In genomic region chr15:101043911-101044624, GRCh38 we compare ENCODE assay signal across 1 cellular context.
TF ChIP-seq lines count a peak whose summit lies in the region.

No MANE protein-coding gene starts in this region.

TF ChIP-seq in H1, 55 proteins besides CTCF, POLR2A, EP300 and RAD21:
- TF ChIP-seq, protein P1, sequence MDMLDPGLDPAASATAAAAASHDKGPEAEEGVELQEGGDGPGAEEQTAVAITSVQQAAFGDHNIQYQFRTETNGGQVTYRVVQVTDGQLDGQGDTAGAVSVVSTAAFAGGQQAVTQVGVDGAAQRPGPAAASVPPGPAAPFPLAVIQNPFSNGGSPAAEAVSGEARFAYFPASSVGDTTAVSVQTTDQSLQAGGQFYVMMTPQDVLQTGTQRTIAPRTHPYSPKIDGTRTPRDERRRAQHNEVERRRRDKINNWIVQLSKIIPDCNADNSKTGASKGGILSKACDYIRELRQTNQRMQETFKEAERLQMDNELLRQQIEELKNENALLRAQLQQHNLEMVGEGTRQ (IDR thresholded peaks at IDR 0.05; ENCODE audit: low read length) = no peak
- TF ChIP-seq NANOG (IDR thresholded peaks at IDR 0.05; ENCODE audit: insufficient read depth, low read depth, low read length, poor library complexity, severe bottlenecking) = no peak
- no peak for TF ChIP-seq RXRA (IDR thresholded peaks at IDR 0.05; ENCODE audit: insufficient read depth, low read depth, low read length)
- TF ChIP-seq RFX5 (IDR thresholded peaks at IDR 0.05; ENCODE audit: borderline replicate concordance, low read depth, low read length) = no peak
- TF ChIP-seq MAFK (IDR thresholded peaks at IDR 0.05; ENCODE audit: low read depth, low read length) = no peak
- no peak for TF ChIP-seq CHD1 (IDR thresholded peaks at IDR 0.05; ENCODE audit: low read depth, low read length)
- TF ChIP-seq CBX5 (IDR thresholded peaks at IDR 0.05; ENCODE audit: low read depth, low read length) = no peak
- TF ChIP-seq CTBP2 (IDR thresholded peaks at IDR 0.05; ENCODE audit: borderline replicate concordance, insufficient read depth, insufficient read length, low read length) = no peak
- TF ChIP-seq ZNF274 (IDR thresholded peaks at IDR 0.05; ENCODE audit: borderline replicate concordance, extremely low read depth, low read length) = no peak
- no peak for TF ChIP-seq POU5F1 (IDR thresholded peaks at IDR 0.05; ENCODE audit: low read depth, low read length)
- no peak for TF ChIP-seq PHF8 (conservative IDR thresholded peaks at IDR 0.05; ENCODE audit: low read depth, low read length)
- no peak for TF ChIP-seq SUZ12 (IDR thresholded peaks at IDR 0.05; ENCODE audit: low read length)
- no peak for TF ChIP-seq RNF2 (IDR thresholded peaks at IDR 0.05; ENCODE audit: borderline replicate concordance, low read depth, low read length, missing control alignments, poor library complexity, severe bottlenecking)
- no peak for TF ChIP-seq CHD7 (IDR thresholded peaks at IDR 0.05; ENCODE audit: insufficient replicate concordance, low read length)
